ENCODE assay signal across 1 cellular context in the genomic region with DNA sequence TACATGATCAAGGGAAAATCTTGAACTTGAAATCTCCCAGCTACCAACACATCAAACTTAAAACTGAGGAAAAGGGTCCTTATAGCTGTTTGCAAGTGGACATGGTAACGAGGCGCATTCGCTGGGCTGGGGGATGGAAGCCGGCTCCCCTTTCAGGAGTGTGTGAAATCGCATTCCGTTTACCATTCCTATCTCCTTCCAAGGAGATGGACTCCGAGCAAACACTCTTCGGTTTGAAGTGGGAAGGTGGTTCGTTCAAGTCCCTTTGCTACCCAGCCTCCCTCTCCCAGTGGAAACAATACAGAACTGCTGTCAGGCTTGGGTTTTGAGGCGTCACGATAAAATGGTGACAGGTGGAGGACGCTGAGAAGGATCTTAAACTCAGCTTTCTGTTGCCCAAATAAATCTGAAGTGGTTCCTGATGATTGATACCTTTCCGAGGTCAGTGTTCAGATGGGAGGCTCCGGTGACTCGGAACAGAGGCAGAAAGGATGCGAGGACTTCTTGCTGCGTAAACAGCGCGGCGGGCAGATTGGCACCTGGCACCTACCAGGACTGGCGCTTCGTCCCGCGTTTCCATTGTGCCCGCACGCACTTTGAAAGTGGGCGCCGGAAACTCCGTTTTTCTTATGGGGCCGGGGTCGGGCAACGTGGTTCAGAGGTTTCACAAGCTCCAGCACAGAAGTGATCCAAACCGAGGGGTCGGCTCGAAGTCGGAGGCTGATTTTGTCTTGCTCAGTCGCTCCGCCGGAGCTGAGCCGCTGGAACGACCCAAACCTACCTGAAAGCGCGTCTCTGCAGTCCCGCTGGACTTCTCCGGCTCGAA.
TF ChIP-seq lines count a peak whose summit lies in the region.

No MANE protein-coding gene starts in this region.

TF ChIP-seq in IMR-90, 13 proteins besides CTCF, POLR2A, EP300 and RAD21:
- TF ChIP-seq CHD1 (IDR thresholded peaks at IDR 0.05; ENCODE audit: low read depth, low read length) (no peak), MAZ (IDR thresholded peaks at IDR 0.05; ENCODE audit: borderline replicate concordance, low read depth, low read length) (no peak), NFE2L2 (IDR thresholded peaks at IDR 0.05; ENCODE audit: low read depth, low read length) (no peak), MXI1 (IDR thresholded peaks at IDR 0.05; ENCODE audit: borderline replicate concordance, low read depth, low read length) (no peak), RFX5 (IDR thresholded peaks at IDR 0.05; ENCODE audit: low read depth, low read length) (no peak), MAFK (IDR thresholded peaks at IDR 0.05; ENCODE audit: low read depth, low read length) (no peak), SMC3 (IDR thresholded peaks at IDR 0.05; ENCODE audit: low read depth, low read length) (no peak), FOS (IDR thresholded peaks at IDR 0.05; ENCODE audit: low read depth, low read length) (no peak)
- TF ChIP-seq, protein P1, sequence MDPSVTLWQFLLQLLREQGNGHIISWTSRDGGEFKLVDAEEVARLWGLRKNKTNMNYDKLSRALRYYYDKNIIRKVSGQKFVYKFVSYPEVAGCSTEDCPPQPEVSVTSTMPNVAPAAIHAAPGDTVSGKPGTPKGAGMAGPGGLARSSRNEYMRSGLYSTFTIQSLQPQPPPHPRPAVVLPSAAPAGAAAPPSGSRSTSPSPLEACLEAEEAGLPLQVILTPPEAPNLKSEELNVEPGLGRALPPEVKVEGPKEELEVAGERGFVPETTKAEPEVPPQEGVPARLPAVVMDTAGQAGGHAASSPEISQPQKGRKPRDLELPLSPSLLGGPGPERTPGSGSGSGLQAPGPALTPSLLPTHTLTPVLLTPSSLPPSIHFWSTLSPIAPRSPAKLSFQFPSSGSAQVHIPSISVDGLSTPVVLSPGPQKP (IDR thresholded peaks at IDR 0.05; ENCODE audit: borderline replicate concordance, low read depth, low read length) = no peak
- TF ChIP-seq, protein P2, sequence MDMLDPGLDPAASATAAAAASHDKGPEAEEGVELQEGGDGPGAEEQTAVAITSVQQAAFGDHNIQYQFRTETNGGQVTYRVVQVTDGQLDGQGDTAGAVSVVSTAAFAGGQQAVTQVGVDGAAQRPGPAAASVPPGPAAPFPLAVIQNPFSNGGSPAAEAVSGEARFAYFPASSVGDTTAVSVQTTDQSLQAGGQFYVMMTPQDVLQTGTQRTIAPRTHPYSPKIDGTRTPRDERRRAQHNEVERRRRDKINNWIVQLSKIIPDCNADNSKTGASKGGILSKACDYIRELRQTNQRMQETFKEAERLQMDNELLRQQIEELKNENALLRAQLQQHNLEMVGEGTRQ (IDR thresholded peaks at IDR 0.05; ENCODE audit: low read depth, low read length) = no peak
TF ChIP-seq in IMR-90: peak in this region for 0.
